15 cellular contexts compared by ENCODE assay signal in the genomic region with DNA sequence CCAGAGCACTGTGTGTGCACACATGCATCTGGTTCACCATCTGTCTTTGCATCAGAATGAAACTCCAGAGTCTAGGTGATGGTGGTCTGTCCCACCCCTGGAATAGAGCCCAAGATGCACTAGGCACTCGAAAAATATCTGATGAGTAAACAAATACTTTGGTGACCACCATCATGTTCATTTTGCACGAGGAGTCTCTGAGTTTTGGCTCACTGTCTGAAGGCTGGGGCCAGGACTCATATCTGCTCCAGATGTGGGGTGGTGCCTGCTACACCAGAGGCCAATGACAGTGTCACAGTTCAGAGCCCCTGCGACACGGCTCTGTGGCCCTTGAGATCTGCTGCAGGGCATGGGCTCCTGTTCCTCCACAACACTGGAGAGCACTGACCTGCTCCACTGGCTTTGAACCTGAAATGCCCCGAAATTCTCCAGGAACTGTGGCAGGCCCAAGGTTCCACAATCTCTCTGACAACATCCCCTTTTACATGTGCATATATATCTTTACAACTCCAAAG.
"Had no signal": no experiment of that assay in that cellular context is flagged by ENCODE, and none has a peak within 500 bp of the region (broad histone marks: within the 10 kb centered on the region; RNA-seq: fewer than 3 reads in every experiment).

No MANE protein-coding gene starts in this region.

- H3K27ac ChIP-seq: adrenal gland, cardiac muscle cell, tibial nerve had no signal

- H3K27me3 ChIP-seq: adrenal gland, cardiac muscle cell, esophagus muscularis mucosa, tibial nerve had no signal

- H3K4me3 Mint-ChIP-seq: activated naive CD4-positive, alpha-beta T cell treated with anti-CD3 and anti-CD28 coated beads, Interleukin-2, amount 50 U/mL, for 24 hours; activated T-cell treated with anti-CD3 and anti-CD28 coated beads, Interleukin-2, amount 50 U/mL, for 4 hours; nephron; stimulated activated effector memory CD8-positive, alpha-beta T cell treated with anti-CD3 and anti-CD28 coated beads, Interleukin-12 subunit alpha, Interleukin-12 subunit beta, amount 100 ng/mL, for 72 hours had no signal

- H3K36me3 Mint-ChIP-seq: activated naive CD4-positive, alpha-beta T cell treated with anti-CD3 and anti-CD28 coated beads, Interleukin-2, amount 50 U/mL, for 24 hours; stimulated activated effector memory CD8-positive, alpha-beta T cell treated with anti-CD3 and anti-CD28 coated beads, Interleukin-12 subunit alpha, Interleukin-12 subunit beta, amount 100 ng/mL, for 72 hours had no signal

- ATAC-seq: activated T-cell treated with anti-CD3 and anti-CD28 coated beads, Interleukin-2, amount 50 U/mL, for 4 hours; stimulated activated effector memory CD8-positive, alpha-beta T cell treated with anti-CD3 and anti-CD28 coated beads, Interleukin-12 subunit alpha, Interleukin-12 subunit beta, amount 100 ng/mL, for 72 hours had no signal

- H3K27ac Mint-ChIP-seq: activated naive CD4-positive, alpha-beta T cell treated with anti-CD3 and anti-CD28 coated beads, Interleukin-2, amount 50 U/mL, for 24 hours; nephron; stimulated activated effector memory CD8-positive, alpha-beta T cell treated with anti-CD3 and anti-CD28 coated beads, Interleukin-12 subunit alpha, Interleukin-12 subunit beta, amount 100 ng/mL, for 72 hours had no signal

- H3K4me1 ChIP-seq: tibial nerve had no signal

- H3K4me3 ChIP-seq: adrenal gland, cardiac muscle cell, esophagus muscularis mucosa, tibial nerve had no signal

- H3K36me3 ChIP-seq: adrenal gland, cardiac muscle cell, esophagus muscularis mucosa, tibial nerve had no signal

- DNase-seq: activated CD4-positive, alpha-beta T cell treated with anti-CD3 and anti-CD28 coated beads, Interleukin-2, amount 50 U/mL, for 48 hours; activated CD4-positive, CD25-positive, alpha-beta regulatory T cell treated with anti-CD3 and anti-CD28 coated beads, Interleukin-2, amount 50 U/mL, for 72 hours; activated effector memory CD4-positive, alpha-beta T cell treated with Interleukin-2 at 50 U/mL for 16 hours; activated T-cell treated with anti-CD3 and anti-CD28 coated beads, Interleukin-2, amount 50 U/mL, for 4 hours; foreskin melanocyte; mesendoderm; occipital lobe; stimulated activated CD4-positive, alpha-beta T cell treated with anti-CD3 and anti-CD28 coated beads, Interleukin-12 subunit alpha, Interleukin-12 subunit beta, amount 100 ng/mL, for 4 hours had no signal
